ENCODE assay signal across 8 cellular contexts in genomic region chr22:49960967-49961600, GRCh38. TPM values are rescaled to one million over a fixed set of nuclear protein-coding genes. Genes with fewer than 3 reads are reported as not detected.
DNase-seq lines count a peak whose midpoint lies in the region; ATAC-seq and TF ChIP-seq lines count a peak whose summit lies in the region.

No MANE protein-coding gene starts in this region.

- H3K4me2 ChIP-seq in SK-N-SH (peak overlapping the region; percentile 98), mesenchymal stem cell (ENCODE audit: low read length, poor library complexity, severe bottlenecking) (peak overlapping the region; percentile 95)

- peak overlapping the region; percentile 85 for H3K27ac Mint-ChIP-seq in T-helper 2 cell treated with Interferon-gamma antibody and Interleukin-4, amounts not matched to agents 5 μg/mL and 100 μg/mL, for 36 hours

- H3K79me1 ChIP-seq in mesenchymal stem cell (replicated peaks; ENCODE audit: low read length, poor library complexity, severe bottlenecking) = peaks cover 20% of the 10 kb centered on the region

- no peak for TF ChIP-seq RAD21 in SK-N-SH (IDR thresholded peaks at IDR 0.05; ENCODE audit: low read length)

- H3K4me1 ChIP-seq in SK-N-SH (ENCODE audit: control insufficient read depth in 1 of 2, insufficient read depth in 2 of 2, low read depth in 1 of 2, low read length in 1 of 2) (peaks cover 20 to 26% of the 10 kb centered on the region in 2 experiments; a peak in 2 of 4 replicates), duodenal mucosa (ENCODE audit: control insufficient read depth in 1 of 2, insufficient read depth in 2 of 2, low read length in 2 of 2) (peaks cover 31 to 39% of the 10 kb centered on the region in 2 donors), mesenchymal stem cell (ENCODE audit: control insufficient read depth, insufficient read depth, low read depth, low read length) (peaks cover 52% of the 10 kb centered on the region), thymus (ENCODE audit: control insufficient read depth, insufficient read depth, low read length) (peaks cover 19% of the 10 kb centered on the region)

- no peak overlapping the region for H2AK5ac ChIP-seq in mesenchymal stem cell (ENCODE audit: low read length, severe bottlenecking)

- H4K8ac ChIP-seq in mesenchymal stem cell (ENCODE audit: low read length) = peak overlapping the region; percentile 7

- H3K27me3 Mint-ChIP-seq in T-helper 2 cell treated with Interferon-gamma antibody and Interleukin-4, amounts not matched to agents 5 μg/mL and 100 μg/mL, for 36 hours (ENCODE audit: low read depth) = no peaks in the 10 kb centered on the region

- peaks cover 7% of the 10 kb centered on the region for H4K20me1 ChIP-seq in SK-N-SH (ENCODE audit: insufficient read depth)

- no peak for TF ChIP-seq EP300 in SK-N-SH (IDR thresholded peaks at IDR 0.05; ENCODE audit: borderline replicate concordance in 1 of 2, low read depth in 1 of 2, low read length in 1 of 2)

- H2BK5ac ChIP-seq in mesenchymal stem cell (ENCODE audit: low read depth, low read length, poor library complexity, severe bottlenecking) = no peak overlapping the region

- no peaks in the 10 kb centered on the region for H3K9me3 ChIP-seq in SK-N-SH
- no peaks in the 10 kb centered on the region for H3K9me3 ChIP-seq in duodenal mucosa (ENCODE audit: control insufficient read depth in 1 of 2, low read length in 2 of 2)
- H3K9me3 ChIP-seq in mesenchymal stem cell (ENCODE audit: control insufficient read depth, low read length) = no peaks in the 10 kb centered on the region
- H3K9me3 ChIP-seq in thymus (ENCODE audit: control insufficient read depth) = no peaks in the 10 kb centered on the region

- peak overlapping the region; percentile 94 for H2BK15ac ChIP-seq in mesenchymal stem cell (ENCODE audit: low read depth, poor library complexity, severe bottlenecking)

- H4K91ac ChIP-seq in mesenchymal stem cell (ENCODE audit: low read length) = peak overlapping the region; percentile 90

- peak overlapping the region in 1 of 2 experiments; percentile 94 for H3K14ac ChIP-seq in mesenchymal stem cell (ENCODE audit: low read length in 2 of 2)

- ATAC-seq in SK-N-SH treated with all-trans-retinoic acid at 6 μM for 48 hours = no peak

- peak overlapping the region; percentile 85 to 97 for H3K18ac ChIP-seq in mesenchymal stem cell (ENCODE audit: low read depth in 1 of 2, low read length in 2 of 2)

- H3K79me2 ChIP-seq in SK-N-SH (ENCODE audit: insufficient read depth) = peaks cover 31% of the 10 kb centered on the region

- H3K27me3 ChIP-seq in SK-N-SH (ENCODE audit: insufficient read depth) (no peaks in the 10 kb centered on the region), duodenal mucosa (ENCODE audit: control insufficient read depth in 1 of 2, insufficient read depth in 2 of 2, low read length in 2 of 2) (no peaks in the 10 kb centered on the region), mesenchymal stem cell (ENCODE audit: control insufficient read depth in 1 of 2, insufficient read depth in 1 of 2, low read length in 2 of 2) (no peaks in the 10 kb centered on the region), thymus (ENCODE audit: control insufficient read depth, insufficient read depth) (no peaks in the 10 kb centered on the region)

- no CpG with 5 or more reads among the region's 89 CpGs for WGBS in SK-N-SH (ENCODE audit: low lambda C conversion rate)
- 3% methylated on average over 26 of the region's 89 CpGs for WGBS in mesenchymal stem cell
- WGBS in thymus = under 1% methylated on average over 88 of the region's 89 CpGs

- H3K4me3 ChIP-seq in SK-N-SH (ENCODE audit: low read depth in 2 of 2, low read length in 1 of 2) (peak overlapping the region; percentile 67 to 76), duodenal mucosa (ENCODE audit: low read depth in 1 of 2, low read length in 2 of 2) (peak overlapping the region; percentile 81 to 89), mesenchymal stem cell (ENCODE audit: insufficient read depth in 1 of 2, low read depth in 1 of 2, low read length in 2 of 2) (peak overlapping the region; percentile 79 to 91), thymus (ENCODE audit: low read length) (peak overlapping the region; percentile 92)

- peak overlapping the region; percentile 61; the same call in 1 of the 2 replicates for H3K9ac ChIP-seq in SK-N-SH
- peak overlapping the region; percentile 94 to 96 for H3K9ac ChIP-seq in duodenal mucosa (ENCODE audit: low read depth in 1 of 2, low read length in 2 of 2)
- H3K9ac ChIP-seq in mesenchymal stem cell (ENCODE audit: low read length) = peak overlapping the region; percentile 88

- H3K9me2 ChIP-seq in SK-N-SH = no peaks in the 10 kb centered on the region

- peak overlapping the region; percentile 93 for H2BK120ac ChIP-seq in mesenchymal stem cell (ENCODE audit: low read depth, low read length)

- TF ChIP-seq CTCF in SK-N-SH (IDR thresholded peaks at IDR 0.05) = no peak

- H3K4me1 Mint-ChIP-seq in T-helper 2 cell treated with Interferon-gamma antibody and Interleukin-4, amounts not matched to agents 5 μg/mL and 100 μg/mL, for 36 hours (ENCODE audit: low read depth) = peaks cover 12% of the 10 kb centered on the region

- H3K36me3 ChIP-seq in SK-N-SH (replicated peaks in 1 of 2; ENCODE audit: control insufficient read depth in 1 of 2, insufficient read depth in 2 of 2, low read length in 1 of 2) = peaks cover 5 to 16% of the 10 kb centered on the region in 2 experiments
- H3K36me3 ChIP-seq in duodenal mucosa (ENCODE audit: control insufficient read depth in 1 of 2, insufficient read depth in 2 of 2, low read length in 2 of 2) = peaks cover 17 to 20% of the 10 kb centered on the region in 2 donors
- H3K36me3 ChIP-seq in mesenchymal stem cell (ENCODE audit: control insufficient read depth in 1 of 2, insufficient read depth in 2 of 2, low read depth in 1 of 2, low read length in 2 of 2) = peaks cover 19 to 42% of the 10 kb centered on the region in 2 experiments
- peaks cover 27% of the 10 kb centered on the region for H3K36me3 ChIP-seq in thymus (ENCODE audit: control insufficient read depth, insufficient read depth)

- peak overlapping the region; percentile 85 for H3K4me3 Mint-ChIP-seq in T-helper 2 cell treated with Interferon-gamma antibody and Interleukin-4, amounts not matched to agents 5 μg/mL and 100 μg/mL, for 36 hours

- H2BK12ac ChIP-seq in mesenchymal stem cell (ENCODE audit: low read length in 2 of 2) = peak overlapping the region in 1 of 2 experiments; percentile 55

- peak overlapping the region; percentile 83 to 85 for H3K4ac ChIP-seq in mesenchymal stem cell (ENCODE audit: low read depth in 1 of 2, low read length in 2 of 2)

- H3K36me3 Mint-ChIP-seq in T-helper 2 cell treated with Interferon-gamma antibody and Interleukin-4, amounts not matched to agents 5 μg/mL and 100 μg/mL, for 36 hours (ENCODE audit: low read depth) = peaks cover 25% of the 10 kb centered on the region

- no peak overlapping the region for H2AFZ ChIP-seq in SK-N-SH (ENCODE audit: low read depth)
- no peak overlapping the region for H2AFZ ChIP-seq in mesenchymal stem cell (ENCODE audit: low read depth, low read length)

- H3K9me3 Mint-ChIP-seq in T-helper 2 cell treated with Interferon-gamma antibody and Interleukin-4, amounts not matched to agents 5 μg/mL and 100 μg/mL, for 36 hours = no peaks in the 10 kb centered on the region

- H3K27ac ChIP-seq in SK-N-SH (ENCODE audit: low read depth in 2 of 2, low read length in 1 of 2) (peak overlapping the region in 1 of 2 experiments; percentile 93; a peak in 2 of 4 replicates), duodenal mucosa (ENCODE audit: low read depth, low read length) (peak overlapping the region; percentile 89), mesenchymal stem cell (ENCODE audit: low read length, poor library complexity, severe bottlenecking) (no peak overlapping the region), thymus (ENCODE audit: low read depth) (peak overlapping the region; percentile 97)

- CTCF ChIA-PET in SK-N-SH (lab: Yijun Ruan, JAX) = interaction anchor here (0.7 to 1.1 kb wide), 3 partner anchors 18 to 69 kb away, joined by 3 to 4 read pairs (median 4); no protein-coding TSS in a partner anchor

- no peaks in the 10 kb centered on the region for H3F3A ChIP-seq in SK-N-SH (replicated peaks; ENCODE audit: insufficient read depth)

- DNase-seq in SK-N-SH (peak; percentile 66), mesenchymal stem cell (peak; percentile 45), AG08396 (ENCODE audit: low spot score) (no peak)
- DNase-seq in T-helper 2 cell treated with Interferon-gamma antibody and Interleukin-4, amounts not matched to agents 5 μg/mL and 100 μg/mL, for 36 hours (ENCODE audit: low spot score) = peak; percentile 41
- no peak for DNase-seq in central memory CD4-positive, alpha-beta T cell

- POLR2A ChIA-PET in SK-N-SH (lab: Yijun Ruan, JAX) = no interaction called here

- H3K23ac ChIP-seq in mesenchymal stem cell (ENCODE audit: low read length in 2 of 2) = peak overlapping the region in 1 of 2 experiments; percentile 84

TF ChIP-seq in SK-N-SH treated with all-trans-retinoic acid at 6 μM for 48 hours, 23 proteins besides CTCF, POLR2A, EP300 and RAD21:
- TF ChIP-seq SNAI2 (CRISPR knock-in tag; IDR thresholded peaks at IDR 0.05) (no peak), ZC3H10 (CRISPR knock-in tag; IDR thresholded peaks at IDR 0.05) (no peak), ZNF70 (CRISPR knock-in tag; IDR thresholded peaks at IDR 0.05) (no peak)

RNA-seq across cellular contexts. Expression of gene PIM3, which starts 0.5 kb away (rescaled TPM):
- polyA plus RNA-seq in SK-N-SH (2012; rRNA removed) (9.9 and 15.3 TPM in 2 replicates), thymus (57.6 TPM)
- polyA plus RNA-seq in SK-N-SH (2012; cell fraction: cytosol; rRNA removed) = 6.3 and 10.1 TPM in 2 replicates
- polyA plus RNA-seq in SK-N-SH (2012; cell fraction: nucleus; rRNA removed) = 22.4 and 23.7 TPM in 2 replicates
- 18.5 TPM for polyA plus RNA-seq in mesenchymal stem cell (2013, experiment 1 of 2)
- polyA plus RNA-seq in mesenchymal stem cell (2013, experiment 2 of 2) = 17.6 TPM

RNA-seq across cellular contexts. Expression of gene CRELD2, which starts 42.6 kb away (rescaled TPM):
- polyA plus RNA-seq in SK-N-SH (2012; rRNA removed) = 92.5 and 113 TPM in 2 replicates
- polyA plus RNA-seq in SK-N-SH (2012; cell fraction: cytosol; rRNA removed) = 66.3 and 80.8 TPM in 2 replicates
- 104 and 142 TPM in 2 replicates for polyA plus RNA-seq in SK-N-SH (2012; cell fraction: nucleus; rRNA removed)
- polyA plus RNA-seq in mesenchymal stem cell (2013, experiment 1 of 2) = 37.9 TPM
- polyA plus RNA-seq in mesenchymal stem cell (2013, experiment 2 of 2) = 35.8 TPM
- polyA plus RNA-seq in thymus = 24.3 TPM

RNA-seq across cellular contexts. Expression of gene ALG12, which starts 42.8 kb away (rescaled TPM):
- polyA plus RNA-seq in SK-N-SH (2012; rRNA removed) (7.5 and 9.9 TPM in 2 replicates), thymus (9.1 TPM)
- 6.0 and 8.3 TPM in 2 replicates for polyA plus RNA-seq in SK-N-SH (2012; cell fraction: cytosol; rRNA removed)
- 23.2 and 25.7 TPM in 2 replicates for polyA plus RNA-seq in SK-N-SH (2012; cell fraction: nucleus; rRNA removed)
- polyA plus RNA-seq in mesenchymal stem cell (2013, experiment 1 of 2) = 20.9 TPM
- polyA plus RNA-seq in mesenchymal stem cell (2013, experiment 2 of 2) = 21.2 TPM

RNA-seq across cellular contexts. Expression of gene IL17REL, which starts 51.5 kb away (rescaled TPM):
- not detected in 2 replicates for polyA plus RNA-seq in SK-N-SH (2012; rRNA removed)
- polyA plus RNA-seq in SK-N-SH (2012; cell fraction: cytosol; rRNA removed) = not detected in 2 replicates
- 0.01 TPM in 1 of 2 replicates, not detected in the other for polyA plus RNA-seq in SK-N-SH (2012; cell fraction: nucleus; rRNA removed)
- 0.06 TPM for polyA plus RNA-seq in mesenchymal stem cell (2013, experiment 1 of 2)
- 0.08 TPM for polyA plus RNA-seq in mesenchymal stem cell (2013, experiment 2 of 2)
- 2.4 TPM for polyA plus RNA-seq in thymus

Comparison
In these comparisons a context has a peak if more than half of its experiments do, and no peak if none do; other contexts are left out.
1. DNase-seq: peak in SK-N-SH (single experiment), T-helper 2 cell treated with Interferon-gamma antibody and Interleukin-4, amounts not matched to agents 5 μg/mL and 100 μg/mL, for 36 hours (single experiment) and mesenchymal stem cell (single experiment); none in AG08396 (single experiment) and central memory CD4-positive, alpha-beta T cell (single experiment).
2. Peak in every context shown above with its lines, with median percentiles within 50 percentile points of each other: H3K4me3 ChIP-seq and H3K9ac ChIP-seq.